1 cellular context compared by ENCODE assay signal in the genomic region with DNA sequence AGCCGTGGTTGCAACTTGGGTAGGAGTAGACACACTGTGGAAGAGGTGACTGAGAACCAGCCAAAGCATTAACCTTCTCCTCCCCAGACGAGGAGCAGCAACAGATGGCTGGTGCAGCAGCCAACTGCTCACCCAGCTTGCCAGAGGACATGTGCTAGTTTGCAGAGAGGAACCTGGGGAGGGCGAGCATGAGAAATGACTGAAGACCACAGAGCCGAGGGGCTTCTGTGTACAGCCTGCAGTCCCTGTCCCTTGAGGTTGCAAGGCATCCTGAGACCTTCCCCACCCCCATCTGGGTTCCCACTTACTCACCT.
TF ChIP-seq lines count a peak whose summit lies in the region.

No MANE protein-coding gene starts in this region.

TF ChIP-seq in GM23338, 12 proteins besides CTCF, POLR2A, EP300 and RAD21 (continued from another document):
- TF ChIP-seq REST (IDR thresholded peaks at IDR 0.05; ENCODE audit: unreplicated experiment): no peak
- TF ChIP-seq POLR2AphosphoS5 (IDR thresholded peaks at IDR 0.05; ENCODE audit: low read depth): no peak
- TF ChIP-seq ZNF462 (CRISPR knock-in tag; IDR thresholded peaks at IDR 0.05): no peak
- TF ChIP-seq CREB1 (CRISPR knock-in tag; IDR thresholded peaks at IDR 0.05; ENCODE audit: low read depth): no peak
- TF ChIP-seq ZNF331 (CRISPR knock-in tag; IDR thresholded peaks at IDR 0.05; ENCODE audit: low read depth): no peak
TF ChIP-seq in GM23338: peak in this region for 0.
